13 cellular contexts compared by ENCODE assay signal in the genomic region with DNA sequence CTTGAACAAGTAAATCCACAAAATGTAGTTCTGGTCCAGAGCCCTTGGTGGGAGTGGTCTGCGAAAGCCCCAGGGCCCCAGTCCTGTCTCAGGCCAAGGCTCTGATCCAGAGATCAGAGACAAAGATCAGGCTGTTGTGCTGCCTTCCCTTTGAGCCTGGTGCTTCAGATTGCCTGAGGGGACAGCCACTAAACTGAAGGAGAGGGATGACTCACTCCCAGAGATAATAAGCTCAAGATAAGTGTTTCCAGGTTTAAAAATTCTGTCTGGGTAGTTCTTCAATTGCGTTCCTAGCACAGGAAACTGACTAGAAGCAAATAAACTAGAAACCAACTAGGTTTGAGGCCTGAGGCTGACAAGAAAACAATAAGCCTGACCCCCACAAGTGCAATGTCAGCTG.
DNase-seq lines count a peak whose midpoint lies in the region; ATAC-seq and TF ChIP-seq lines count a peak whose summit lies in the region.
"Had no signal": no experiment of that assay in that cellular context is flagged by ENCODE, and none has a peak within 500 bp of the region (broad histone marks: within the 10 kb centered on the region; RNA-seq: fewer than 3 reads in every experiment).

No MANE protein-coding gene starts in this region.

- peaks cover 12% of the 10 kb centered on the region for H3K27me3 Mint-ChIP-seq in activated naive CD4-positive, alpha-beta T cell treated with anti-CD3 and anti-CD28 coated beads for 36 hours (ENCODE audit: low read depth)

- H3K36me3 Mint-ChIP-seq in activated naive CD4-positive, alpha-beta T cell treated with anti-CD3 and anti-CD28 coated beads for 36 hours (ENCODE audit: low read depth) = no peaks in the 10 kb centered on the region
- H3K36me3 Mint-ChIP-seq: activated naive CD8-positive, alpha-beta T cell treated with anti-CD3 and anti-CD28 coated beads, Interleukin-2, amount 10 ng/mL, durations not matched to agents 7 days and 5 days had no signal

- POLR2A ChIA-PET in BJ (lab: Charles Lee) = no interaction called here

- no peaks in the 10 kb centered on the region for H3K9me3 Mint-ChIP-seq in activated naive CD4-positive, alpha-beta T cell treated with anti-CD3 and anti-CD28 coated beads for 36 hours
- H3K9me3 Mint-ChIP-seq: activated naive CD8-positive, alpha-beta T cell treated with anti-CD3 and anti-CD28 coated beads, Interleukin-2, amount 10 ng/mL, durations not matched to agents 7 days and 5 days; T-helper 1 cell treated with Interleukin-12 subunit alpha and Interleukin-12 subunit beta and Interleukin-4 antibody, amounts not matched to agents 30 μg/mL and 1 μg/mL, for 36 hours had no signal

- H3K27ac Mint-ChIP-seq in activated naive CD4-positive, alpha-beta T cell treated with anti-CD3 and anti-CD28 coated beads for 36 hours = no peak overlapping the region
- H3K27ac Mint-ChIP-seq: activated naive CD8-positive, alpha-beta T cell treated with anti-CD3 and anti-CD28 coated beads, Interleukin-2, amount 10 ng/mL, durations not matched to agents 7 days and 5 days; T-helper 1 cell treated with Interleukin-12 subunit alpha and Interleukin-12 subunit beta and Interleukin-4 antibody, amounts not matched to agents 30 μg/mL and 1 μg/mL, for 36 hours had no signal

- TF ChIP-seq CTCF in BJ (IDR thresholded peaks at IDR 0.05; ENCODE audit: insufficient read depth, low read depth, low read length) (no peak), HFF-Myc (IDR thresholded peaks at IDR 0.05; ENCODE audit: low read depth, low read length, missing control alignments) (no peak)

- no peaks in the 10 kb centered on the region for H3K36me3 ChIP-seq in BJ (ENCODE audit: control insufficient read depth, insufficient read depth, low read length)
- H3K36me3 ChIP-seq: thoracic aorta had no signal

- DNase-seq in BJ (ENCODE audit: low read depth) (peak; percentile 27), HFF-Myc (ENCODE audit: extremely low read depth, low read depth) (peak; percentile 70), hepatic stellate cell (ENCODE audit: low spot score) (peak; percentile 7)
- no peak for DNase-seq in activated naive CD4-positive, alpha-beta T cell treated with anti-CD3 and anti-CD28 coated beads for 36 hours
- DNase-seq: activated naive CD8-positive, alpha-beta T cell treated with anti-CD3 and anti-CD28 coated beads, Interleukin-2, amount 10 ng/mL, durations not matched to agents 7 days and 5 days; DMS 273 treated with DMSO at 0.1 percent for 48 hours; NCI-H774 had no signal

- peak; percentile 65; the same call in 2 of the 3 replicates for ATAC-seq in SK-N-SH treated with all-trans-retinoic acid at 6 μM for 48 hours
- no peak for ATAC-seq in GM21367 (IDR thresholded peaks at IDR 0.05; ENCODE audit: unreplicated experiment)
- ATAC-seq in HG03025 (IDR thresholded peaks at IDR 0.05; ENCODE audit: low FRiP score, unreplicated experiment) = no peak
- ATAC-seq in GM21447 (IDR thresholded peaks at IDR 0.05; ENCODE audit: unreplicated experiment) = no peak

- H3K27me3 ChIP-seq in BJ (ENCODE audit: control insufficient read depth, insufficient read depth, low read length) = no peaks in the 10 kb centered on the region; the same call in none of the 2 replicates

- CTCF ChIA-PET in BJ (lab: Yijun Ruan, JAX) = no interaction called here
- CTCF ChIA-PET in activated naive CD4-positive, alpha-beta T cell treated with anti-CD3 and anti-CD28 coated beads for 36 hours (lab: Charles Lee) = no interaction called here

- no peak overlapping the region for H3K4me3 ChIP-seq in BJ (ENCODE audit: low read depth, low read length)
- H3K4me3 ChIP-seq in HFF-Myc (replicated peaks; ENCODE audit: low read depth, low read length) = no peak overlapping the region
- H3K4me3 ChIP-seq: thoracic aorta had no signal

- intact Hi-C loops in activated naive CD4-positive, alpha-beta T cell treated with anti-CD3 and anti-CD28 coated beads for 36 hours (cut with micrococcal nuclease) = no loop called here

- H3K4me1 Mint-ChIP-seq in activated naive CD4-positive, alpha-beta T cell treated with anti-CD3 and anti-CD28 coated beads for 36 hours (ENCODE audit: low read depth) = no peaks in the 10 kb centered on the region
- H3K4me1 Mint-ChIP-seq: activated naive CD8-positive, alpha-beta T cell treated with anti-CD3 and anti-CD28 coated beads, Interleukin-2, amount 10 ng/mL, durations not matched to agents 7 days and 5 days had no signal

- no peak overlapping the region for H3K4me3 Mint-ChIP-seq in activated naive CD4-positive, alpha-beta T cell treated with anti-CD3 and anti-CD28 coated beads for 36 hours
- H3K4me3 Mint-ChIP-seq: activated naive CD8-positive, alpha-beta T cell treated with anti-CD3 and anti-CD28 coated beads, Interleukin-2, amount 10 ng/mL, durations not matched to agents 7 days and 5 days; T-helper 1 cell treated with Interleukin-12 subunit alpha and Interleukin-12 subunit beta and Interleukin-4 antibody, amounts not matched to agents 30 μg/mL and 1 μg/mL, for 36 hours had no signal

TF ChIP-seq in SK-N-SH treated with all-trans-retinoic acid at 6 μM for 48 hours, 23 proteins besides CTCF, POLR2A, EP300 and RAD21 (continues in another document):
- TF ChIP-seq ZNF565 (CRISPR knock-in tag; conservative IDR thresholded peaks at IDR 0.05; ENCODE audit: low read depth) (no peak), ZFP3 (CRISPR knock-in tag; IDR thresholded peaks at IDR 0.05) (no peak), ZC3H10 (CRISPR knock-in tag; IDR thresholded peaks at IDR 0.05) (no peak), RARB (CRISPR knock-in tag; IDR thresholded peaks at IDR 0.05) (no peak), GLIS3 (CRISPR knock-in tag; IDR thresholded peaks at IDR 0.05) (no peak), ARNTL (CRISPR knock-in tag; IDR thresholded peaks at IDR 0.05; ENCODE audit: borderline replicate concordance, low read depth) (no peak)
- TF ChIP-seq, protein P1, sequence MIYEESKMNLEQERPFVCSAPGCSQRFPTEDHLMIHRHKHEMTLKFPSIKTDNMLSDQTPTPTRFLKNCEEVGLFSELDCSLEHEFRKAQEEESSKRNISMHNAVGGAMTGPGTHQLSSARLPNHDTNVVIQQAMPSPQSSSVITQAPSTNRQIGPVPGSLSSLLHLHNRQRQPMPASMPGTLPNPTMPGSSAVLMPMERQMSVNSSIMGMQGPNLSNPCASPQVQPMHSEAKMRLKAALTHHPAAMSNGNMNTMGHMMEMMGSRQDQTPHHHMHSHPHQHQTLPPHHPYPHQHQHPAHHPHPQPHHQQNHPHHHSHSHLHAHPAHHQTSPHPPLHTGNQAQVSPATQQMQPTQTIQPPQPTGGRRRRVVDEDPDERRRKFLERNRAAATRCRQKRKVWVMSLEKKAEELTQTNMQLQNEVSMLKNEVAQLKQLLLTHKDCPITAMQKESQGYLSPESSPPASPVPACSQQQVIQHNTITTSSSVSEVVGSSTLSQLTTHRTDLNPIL (CRISPR knock-in tag; IDR thresholded peaks at IDR 0.05; ENCODE audit: low read depth) = 0 out of 2 replicates have a peak, but pooled peaks have one; percentile 50
- TF ChIP-seq, protein P2, sequence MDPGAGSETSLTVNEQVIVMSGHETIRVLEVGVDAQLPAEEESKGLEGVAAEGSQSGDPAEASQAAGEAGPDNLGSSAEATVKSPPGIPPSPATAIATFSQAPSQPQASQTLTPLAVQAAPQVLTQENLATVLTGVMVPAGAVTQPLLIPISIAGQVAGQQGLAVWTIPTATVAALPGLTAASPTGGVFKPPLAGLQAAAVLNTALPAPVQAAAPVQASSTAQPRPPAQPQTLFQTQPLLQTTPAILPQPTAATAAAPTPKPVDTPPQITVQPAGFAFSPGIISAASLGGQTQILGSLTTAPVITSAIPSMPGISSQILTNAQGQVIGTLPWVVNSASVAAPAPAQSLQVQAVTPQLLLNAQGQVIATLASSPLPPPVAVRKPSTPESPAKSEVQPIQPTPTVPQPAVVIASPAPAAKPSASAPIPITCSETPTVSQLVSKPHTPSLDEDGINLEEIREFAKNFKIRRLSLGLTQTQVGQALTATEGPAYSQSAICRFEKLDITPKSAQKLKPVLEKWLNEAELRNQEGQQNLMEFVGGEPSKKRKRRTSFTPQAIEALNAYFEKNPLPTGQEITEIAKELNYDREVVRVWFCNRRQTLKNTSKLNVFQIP (CRISPR knock-in tag; IDR thresholded peaks at IDR 0.05; ENCODE audit: borderline replicate concordance, low read depth) = no peak
- TF ChIP-seq, protein P3, sequence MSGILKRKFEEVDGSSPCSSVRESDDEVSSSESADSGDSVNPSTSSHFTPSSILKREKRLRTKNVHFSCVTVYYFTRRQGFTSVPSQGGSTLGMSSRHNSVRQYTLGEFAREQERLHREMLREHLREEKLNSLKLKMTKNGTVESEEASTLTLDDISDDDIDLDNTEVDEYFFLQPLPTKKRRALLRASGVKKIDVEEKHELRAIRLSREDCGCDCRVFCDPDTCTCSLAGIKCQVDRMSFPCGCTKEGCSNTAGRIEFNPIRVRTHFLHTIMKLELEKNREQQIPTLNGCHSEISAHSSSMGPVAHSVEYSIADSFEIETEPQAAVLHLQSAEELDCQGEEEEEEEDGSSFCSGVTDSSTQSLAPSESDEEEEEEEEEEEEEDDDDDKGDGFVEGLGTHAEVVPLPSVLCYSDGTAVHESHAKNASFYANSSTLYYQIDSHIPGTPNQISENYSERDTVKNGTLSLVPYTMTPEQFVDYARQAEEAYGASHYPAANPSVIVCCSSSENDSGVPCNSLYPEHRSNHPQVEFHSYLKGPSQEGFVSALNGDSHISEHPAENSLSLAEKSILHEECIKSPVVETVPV (CRISPR knock-in tag; IDR thresholded peaks at IDR 0.05) = peak; percentile 86
- TF ChIP-seq, protein P4, sequence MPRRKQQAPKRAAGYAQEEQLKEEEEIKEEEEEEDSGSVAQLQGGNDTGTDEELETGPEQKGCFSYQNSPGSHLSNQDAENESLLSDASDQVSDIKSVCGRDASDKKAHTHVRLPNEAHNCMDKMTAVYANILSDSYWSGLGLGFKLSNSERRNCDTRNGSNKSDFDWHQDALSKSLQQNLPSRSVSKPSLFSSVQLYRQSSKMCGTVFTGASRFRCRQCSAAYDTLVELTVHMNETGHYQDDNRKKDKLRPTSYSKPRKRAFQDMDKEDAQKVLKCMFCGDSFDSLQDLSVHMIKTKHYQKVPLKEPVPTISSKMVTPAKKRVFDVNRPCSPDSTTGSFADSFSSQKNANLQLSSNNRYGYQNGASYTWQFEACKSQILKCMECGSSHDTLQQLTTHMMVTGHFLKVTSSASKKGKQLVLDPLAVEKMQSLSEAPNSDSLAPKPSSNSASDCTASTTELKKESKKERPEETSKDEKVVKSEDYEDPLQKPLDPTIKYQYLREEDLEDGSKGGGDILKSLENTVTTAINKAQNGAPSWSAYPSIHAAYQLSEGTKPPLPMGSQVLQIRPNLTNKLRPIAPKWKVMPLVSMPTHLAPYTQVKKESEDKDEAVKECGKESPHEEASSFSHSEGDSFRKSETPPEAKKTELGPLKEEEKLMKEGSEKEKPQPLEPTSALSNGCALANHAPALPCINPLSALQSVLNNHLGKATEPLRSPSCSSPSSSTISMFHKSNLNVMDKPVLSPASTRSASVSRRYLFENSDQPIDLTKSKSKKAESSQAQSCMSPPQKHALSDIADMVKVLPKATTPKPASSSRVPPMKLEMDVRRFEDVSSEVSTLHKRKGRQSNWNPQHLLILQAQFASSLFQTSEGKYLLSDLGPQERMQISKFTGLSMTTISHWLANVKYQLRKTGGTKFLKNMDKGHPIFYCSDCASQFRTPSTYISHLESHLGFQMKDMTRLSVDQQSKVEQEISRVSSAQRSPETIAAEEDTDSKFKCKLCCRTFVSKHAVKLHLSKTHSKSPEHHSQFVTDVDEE (CRISPR knock-in tag; IDR thresholded peaks at IDR 0.05) = peak; percentile 83
